In the genomic region with DNA sequence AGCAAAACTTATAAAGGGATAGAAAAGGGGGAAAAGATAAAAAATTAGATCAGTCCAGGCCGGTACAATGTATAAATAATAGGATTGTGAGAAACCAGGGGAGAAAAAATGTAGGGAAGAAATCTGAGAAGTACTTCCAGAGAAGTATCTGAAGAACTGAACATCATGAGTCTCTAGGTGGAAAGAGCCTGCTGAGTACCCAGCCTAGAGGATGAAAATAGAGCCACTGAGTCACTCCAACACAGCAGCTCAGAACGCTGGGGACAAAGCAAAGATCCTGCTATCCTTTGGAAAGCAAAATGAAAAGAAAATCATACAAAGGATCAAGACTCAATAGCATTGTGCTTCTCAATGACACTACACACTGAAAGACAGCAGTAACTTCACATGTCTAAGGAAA, we compare ENCODE assay signal across 26 cellular contexts.
DNase-seq lines count a peak whose midpoint lies in the region; ATAC-seq, FAIRE-seq and TF ChIP-seq lines count a peak whose summit lies in the region.
"Had no signal": no experiment of that assay in that cellular context is flagged by ENCODE, and none has a peak within 500 bp of the region (broad histone marks: within the 10 kb centered on the region; RNA-seq: fewer than 3 reads in every experiment).

No MANE protein-coding gene starts in this region.

- POLR2A ChIA-PET in K562 (lab: Yijun Ruan, JAX), result no interaction called here

- H2AFZ ChIP-seq in K562 (ENCODE audit: low read depth, low read length), result no peak overlapping the region

- no peak overlapping the region for H3K4me3 ChIP-seq in K562
- H3K4me3 ChIP-seq in Peyer's patch, result no peak overlapping the region
- H3K4me3 ChIP-seq: lower lobe of right lung, smooth muscle cell, tibial artery had no signal

- H3K27ac ChIP-seq in K562 (ENCODE audit: extremely low read depth, low read depth, low read length), result no peak overlapping the region
- H3K27ac ChIP-seq in Peyer's patch, result no peak overlapping the region
- H3K27ac ChIP-seq: 22Rv1, lower lobe of right lung had no signal

- no peak for DNase-seq in T-helper 2 cell treated with Interferon-gamma antibody and Interleukin-4, amounts not matched to agents 5 μg/mL and 100 μg/mL, for 36 hours (ENCODE audit: low spot score)
- DNase-seq in T-helper 2 cell, result no peak
- no peak for DNase-seq in K562 (ENCODE audit: extremely low read depth in 1 of 4, low spot score in 3 of 4)
- DNase-seq in nephron progenitor cell, result no peak
- DNase-seq in Peyer's patch, result no peak
- DNase-seq in SKM-1 treated with dmso at 0.1 percent for 144 hours (lab: John Stamatoyannopoulos, UW; ENCODE audit: unreplicated experiment), result no peak
- DNase-seq: activated CD4-positive, CD25-positive, alpha-beta regulatory T cell treated with anti-CD3 and anti-CD28 coated beads, Interleukin-2, amount 50 U/mL, for 72 hours; activated naive CD8-positive, alpha-beta T cell treated with anti-CD3 and anti-CD28 coated beads, Interleukin-2, amount 10 ng/mL, durations not matched to agents 7 days and 5 days; activated T-cell treated with anti-CD3 and anti-CD28 coated beads, Interleukin-2, amount 50 U/mL, for 4 hours; effector CD8-positive, alpha-beta T cell; lower lobe of right lung; NCI-H1436 treated with DMSO at 0.1 percent for 48 hours; NCI-H2171; NCI-H526 treated with DMSO at 0.1 percent for 48 hours; occipital lobe; retina; stimulated activated CD4-positive, alpha-beta T cell treated with anti-CD3 and anti-CD28 coated beads, Interleukin-2, amount 100 ng/mL, for 48 hours; stimulated activated naive CD4-positive, alpha-beta T cell; tibial artery had no signal

- ATAC-seq in GM21825 (IDR thresholded peaks at IDR 0.05; ENCODE audit: unreplicated experiment) (peak; percentile 4), K562 (no peak), HG03139 (IDR thresholded peaks at IDR 0.05; ENCODE audit: unreplicated experiment) (no peak)
- ATAC-seq: activated T-cell treated with anti-CD3 and anti-CD28 coated beads, Interleukin-2, amount 50 U/mL, for 4 hours; lower lobe of right lung had no signal

- H3K36me3 ChIP-seq in K562 (ENCODE audit: control insufficient read depth, insufficient read depth, low read length), result peaks cover 25% of the 10 kb centered on the region
- peaks cover 0 to 19% (median 0%) of the 10 kb centered on the region in 3 donors for H3K36me3 ChIP-seq in Peyer's patch

- in situ Hi-C loops in K562 (cut with MboI), result no loop called here

- BruUV-seq in K562 (replicated peaks; lab: Mats Ljungman, UMichigan), result no TSS peak

- intact Hi-C loops in K562 (cut with micrococcal nuclease), result no loop called here

- 62% methylated on average over 2 of the region's 2 CpGs for WGBS in K562 (ENCODE audit: insufficient coverage, low coverage, missing lambda C conversion rate)

- H3K4me1 Mint-ChIP-seq in T-helper 2 cell treated with Interferon-gamma antibody and Interleukin-4, amounts not matched to agents 5 μg/mL and 100 μg/mL, for 36 hours (ENCODE audit: low read depth), result peaks cover 10% of the 10 kb centered on the region
- peaks cover 5% of the 10 kb centered on the region for H3K4me1 Mint-ChIP-seq in nephron progenitor cell

- H3K9me1 ChIP-seq in K562 (ENCODE audit: control insufficient read depth, insufficient read depth, low read length), result no peaks in the 10 kb centered on the region

- TF ChIP-seq CTCF in K562 (IDR thresholded peaks at IDR 0.05 in 2 of 3, conservative IDR thresholded peaks at IDR 0.05 in 1 of 3; ENCODE audit: insufficient read depth in 2 of 3, low read depth in 1 of 3, low read length in 3 of 3) (no peak), nephron progenitor cell (IDR thresholded peaks at IDR 0.05) (no peak), Peyer's patch (IDR thresholded peaks at IDR 0.05) (no peak)

- no peak overlapping the region for H3K4me3 Mint-ChIP-seq in T-helper 2 cell treated with Interferon-gamma antibody and Interleukin-4, amounts not matched to agents 5 μg/mL and 100 μg/mL, for 36 hours
- no peak overlapping the region for H3K4me3 Mint-ChIP-seq in nephron progenitor cell
- H3K4me3 Mint-ChIP-seq: activated naive CD8-positive, alpha-beta T cell treated with anti-CD3 and anti-CD28 coated beads, Interleukin-2, amount 10 ng/mL, durations not matched to agents 7 days and 5 days; activated T-cell treated with anti-CD3 and anti-CD28 coated beads, Interleukin-2, amount 50 U/mL, for 4 hours; brain had no signal

- no peaks in the 10 kb centered on the region for H3K79me2 ChIP-seq in K562 (ENCODE audit: control insufficient read depth, insufficient read depth, low read length)

- peaks cover 35% of the 10 kb centered on the region for H3K36me3 Mint-ChIP-seq in T-helper 2 cell treated with Interferon-gamma antibody and Interleukin-4, amounts not matched to agents 5 μg/mL and 100 μg/mL, for 36 hours (ENCODE audit: low read depth)
- peaks cover 68% of the 10 kb centered on the region for H3K36me3 Mint-ChIP-seq in nephron progenitor cell (ENCODE audit: low read depth)

- H3K27me3 ChIP-seq in K562 (ENCODE audit: control insufficient read depth in 2 of 2, insufficient read depth in 2 of 2, low read length in 2 of 2) (no peaks in the 10 kb centered on the region), Peyer's patch (no peaks in the 10 kb centered on the region)
- H3K27me3 ChIP-seq: tibial artery had no signal

- CTCF ChIA-PET in K562 (lab: Yijun Ruan, JAX; ENCODE audit: low intra/inter-chr PET ratio), result no interaction called here

- peaks cover 0 to 8% of the 10 kb centered on the region in 2 experiments; a peak in 2 of 5 replicates for H3K4me1 ChIP-seq in K562 (replicated peaks in 1 of 2; ENCODE audit: control insufficient read depth in 2 of 2, insufficient read depth in 2 of 2, low read length in 2 of 2)
- peaks cover 0 to 8% (median 0%) of the 10 kb centered on the region in 4 donors for H3K4me1 ChIP-seq in Peyer's patch
- H3K4me1 ChIP-seq: lower lobe of right lung had no signal

- no peak overlapping the region for H3K9ac ChIP-seq in K562 (ENCODE audit: insufficient read depth in 1 of 2, low read depth in 2 of 2, low read length in 2 of 2)

- peak overlapping the region; percentile 29 for H3K27ac Mint-ChIP-seq in T-helper 2 cell treated with Interferon-gamma antibody and Interleukin-4, amounts not matched to agents 5 μg/mL and 100 μg/mL, for 36 hours
- peak overlapping the region; percentile 11 for H3K27ac Mint-ChIP-seq in nephron progenitor cell
- H3K27ac Mint-ChIP-seq: activated naive CD8-positive, alpha-beta T cell treated with anti-CD3 and anti-CD28 coated beads, Interleukin-2, amount 10 ng/mL, durations not matched to agents 7 days and 5 days had no signal

- peak; percentile 23 for FAIRE-seq in K562 (lab: Jason Lieb, UNC)
- FAIRE-seq: GM12892, H54 had no signal

- H3K9me3 Mint-ChIP-seq in T-helper 2 cell treated with Interferon-gamma antibody and Interleukin-4, amounts not matched to agents 5 μg/mL and 100 μg/mL, for 36 hours, result no peaks in the 10 kb centered on the region
- peaks cover 3% of the 10 kb centered on the region for H3K9me3 Mint-ChIP-seq in nephron progenitor cell
- H3K9me3 Mint-ChIP-seq: activated T-cell treated with anti-CD3 and anti-CD28 coated beads, Interleukin-2, amount 50 U/mL, for 4 hours; brain had no signal

- no peak overlapping the region for H3K4me2 ChIP-seq in K562 (ENCODE audit: insufficient read depth, low read length)
- H3K4me2 ChIP-seq: smooth muscle cell had no signal

- TF ChIP-seq EP300 in K562 (IDR thresholded peaks at IDR 0.05; ENCODE audit: low read length), result no peak

- no peaks in the 10 kb centered on the region for H4K20me1 ChIP-seq in K562 (replicated peaks; ENCODE audit: control insufficient read depth, insufficient read depth, low read length)

- TF ChIP-seq POLR2A in K562 (conservative IDR thresholded peaks at IDR 0.05) (no peak), Peyer's patch (IDR thresholded peaks at IDR 0.05) (no peak)

- H3K27me3 Mint-ChIP-seq in T-helper 2 cell treated with Interferon-gamma antibody and Interleukin-4, amounts not matched to agents 5 μg/mL and 100 μg/mL, for 36 hours (ENCODE audit: low read depth), result no peaks in the 10 kb centered on the region
- no peaks in the 10 kb centered on the region for H3K27me3 Mint-ChIP-seq in nephron progenitor cell (ENCODE audit: low read depth, poor library complexity)
- H3K27me3 Mint-ChIP-seq: activated naive CD8-positive, alpha-beta T cell treated with anti-CD3 and anti-CD28 coated beads, Interleukin-2, amount 10 ng/mL, durations not matched to agents 7 days and 5 days had no signal

- TF ChIP-seq RAD21 in K562 (CRISPR knock-in tag; conservative IDR thresholded peaks at IDR 0.05 in 1 of 2, IDR thresholded peaks at IDR 0.05 in 1 of 2), result no peak

- H3K9me3 ChIP-seq in K562 (replicated peaks; ENCODE audit: control insufficient read depth, insufficient read depth, low read depth, low read length) (no peaks in the 10 kb centered on the region), Peyer's patch (no peaks in the 10 kb centered on the region)
- H3K9me3 ChIP-seq: lower lobe of right lung, tibial artery had no signal

TF ChIP-seq in K562, 482 proteins besides CTCF, POLR2A, EP300 and RAD21:
- TF ChIP-seq, protein P1, sequence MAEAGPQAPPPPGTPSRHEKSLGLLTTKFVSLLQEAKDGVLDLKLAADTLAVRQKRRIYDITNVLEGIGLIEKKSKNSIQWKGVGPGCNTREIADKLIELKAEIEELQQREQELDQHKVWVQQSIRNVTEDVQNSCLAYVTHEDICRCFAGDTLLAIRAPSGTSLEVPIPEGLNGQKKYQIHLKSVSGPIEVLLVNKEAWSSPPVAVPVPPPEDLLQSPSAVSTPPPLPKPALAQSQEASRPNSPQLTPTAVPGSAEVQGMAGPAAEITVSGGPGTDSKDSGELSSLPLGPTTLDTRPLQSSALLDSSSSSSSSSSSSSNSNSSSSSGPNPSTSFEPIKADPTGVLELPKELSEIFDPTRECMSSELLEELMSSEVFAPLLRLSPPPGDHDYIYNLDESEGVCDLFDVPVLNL (CRISPR knock-in tag; IDR thresholded peaks at IDR 0.05; ENCODE audit: low read depth), result no peak
- no peak for TF ChIP-seq CSDE1 (IDR thresholded peaks at IDR 0.05)
- no peak for TF ChIP-seq SIN3B (IDR thresholded peaks at IDR 0.05; ENCODE audit: low read depth)
- no peak for TF ChIP-seq TEAD4 (IDR thresholded peaks at IDR 0.05; ENCODE audit: low read length)
- TF ChIP-seq TEAD4 (CRISPR knock-in tag; IDR thresholded peaks at IDR 0.05; ENCODE audit: borderline replicate concordance), result no peak
- TF ChIP-seq HDAC8 (tag; IDR thresholded peaks at IDR 0.05), result no peak
- no peak for TF ChIP-seq MIER1 (IDR thresholded peaks at IDR 0.05; ENCODE audit: low read depth)
TF ChIP-seq in K562: peak in this region for 0.
